7 cellular contexts compared by ENCODE assay signal in genomic region chr4:65249111-65249510, GRCh38.
"Had no signal": no experiment of that assay in that cellular context is flagged by ENCODE, and none has a peak within 500 bp of the region (broad histone marks: within the 10 kb centered on the region; RNA-seq: fewer than 3 reads in every experiment).

No MANE protein-coding gene starts in this region.

- H3K4me3 ChIP-seq: GM23338 had no signal

- DNase-seq: H9, HCEC 1CT, KBM-7 had no signal

- FAIRE-seq: H1, H54, HepG2 had no signal
